9 cellular contexts compared by ENCODE assay signal in genomic region chr19:52963229-52963760, GRCh38. TPM values are rescaled to one million over a fixed set of nuclear protein-coding genes. Genes with fewer than 3 reads are reported as not detected.
A peak's percentile ranks its signal among the peaks of the same experiment; 100 is the strongest.
DNase-seq lines count a peak whose midpoint lies in the region; ATAC-seq and TF ChIP-seq lines count a peak whose summit lies in the region.
"Had no signal": no experiment of that assay in that cellular context is flagged by ENCODE, and none has a peak within 500 bp of the region (broad histone marks: within the 10 kb centered on the region; RNA-seq: fewer than 3 reads in every experiment).

No MANE protein-coding gene starts in this region.

- ATAC-seq in HG03025 (IDR thresholded peaks at IDR 0.05; ENCODE audit: low FRiP score, unreplicated experiment) (peak; percentile 13), GM21423 (IDR thresholded peaks at IDR 0.05; ENCODE audit: unreplicated experiment) (no peak)

- no peaks in the 10 kb centered on the region for H3K79me2 ChIP-seq in parathyroid adenoma

- peak overlapping the region; percentile 94 for H3K4me3 Mint-ChIP-seq in activated CD4-positive, alpha-beta memory T cell treated with anti-CD3 and anti-CD28 coated beads for 36 hours

- H3K36me3 ChIP-seq in parathyroid adenoma (ENCODE audit: control insufficient read depth, insufficient read depth, low read length): no peaks in the 10 kb centered on the region

- CTCF ChIA-PET in activated CD4-positive, alpha-beta memory T cell treated with anti-CD3 and anti-CD28 coated beads for 36 hours (lab: Charles Lee): interaction anchor here (1.2 to 2.1 kb wide), 2 partner anchors 31 to 667 kb away, joined by 3 to 5 read pairs; partner anchors contain the start of gene ZNF480

- H3K4me1 ChIP-seq in parathyroid adenoma: no peaks in the 10 kb centered on the region

- peak overlapping the region; percentile 81 for H3K4me3 ChIP-seq in parathyroid adenoma (ENCODE audit: low read depth, low read length)

- POLR2A ChIA-PET in activated CD4-positive, alpha-beta memory T cell treated with anti-CD3 and anti-CD28 coated beads for 36 hours (lab: Charles Lee): no interaction called here

- H3K9me3 ChIP-seq in parathyroid adenoma (ENCODE audit: control insufficient read depth, low read length): no peaks in the 10 kb centered on the region

- H3K27ac Mint-ChIP-seq in activated CD4-positive, alpha-beta memory T cell treated with anti-CD3 and anti-CD28 coated beads for 36 hours: peak overlapping the region; percentile 81

- no peak for TF ChIP-seq CTCF in parathyroid adenoma (IDR thresholded peaks at IDR 0.05)

- no peaks in the 10 kb centered on the region for H3K27me3 Mint-ChIP-seq in activated CD4-positive, alpha-beta memory T cell treated with anti-CD3 and anti-CD28 coated beads for 36 hours

- peaks cover 47% of the 10 kb centered on the region for H3K36me3 Mint-ChIP-seq in activated CD4-positive, alpha-beta memory T cell treated with anti-CD3 and anti-CD28 coated beads for 36 hours

- peak overlapping the region; percentile 76 for H2AFZ ChIP-seq in parathyroid adenoma

- DNase-seq in activated T-cell treated with anti-CD3 and anti-CD28 coated beads for 24 hours (ENCODE audit: low read depth): peak; percentile 0
- DNase-seq in activated T-cell treated with anti-CD3 and anti-CD28 coated beads, Interleukin-2, amount 50 U/mL, for 1 hour: no peak
- peak; percentile 29 for DNase-seq in activated CD4-positive, alpha-beta memory T cell treated with anti-CD3 and anti-CD28 coated beads for 36 hours
- peak; percentile 10 for DNase-seq in germinal center (ENCODE audit: low spot score)
- DNase-seq in T-helper 9 cell: no peak

- peak overlapping the region; percentile 57 for H3K4me2 ChIP-seq in parathyroid adenoma (ENCODE audit: low read length)

- intact Hi-C loops in activated CD4-positive, alpha-beta memory T cell treated with anti-CD3 and anti-CD28 coated beads for 36 hours (cut with micrococcal nuclease): loop anchor here (2.0 to 10.0 kb wide), 4 partner anchors 40 to 196 kb away; partner anchors contain the start of genes ZNF160, ZNF320, ZNF347 and ZNF888

- peaks cover 45% of the 10 kb centered on the region for H3K9me3 Mint-ChIP-seq in activated CD4-positive, alpha-beta memory T cell treated with anti-CD3 and anti-CD28 coated beads for 36 hours

- no peaks in the 10 kb centered on the region for H3K27me3 ChIP-seq in parathyroid adenoma (ENCODE audit: control insufficient read depth, insufficient read depth, low read length)

- no peak overlapping the region for H3K9ac ChIP-seq in parathyroid adenoma

- H3K4me1 Mint-ChIP-seq in activated CD4-positive, alpha-beta memory T cell treated with anti-CD3 and anti-CD28 coated beads for 36 hours (ENCODE audit: low read depth): peaks cover 25% of the 10 kb centered on the region

- peak overlapping the region; percentile 71 for H3K27ac ChIP-seq in parathyroid adenoma

RNA-seq across cellular contexts. Expression of gene ZNF816, which starts 0.6 kb away (rescaled TPM):
- 10 to 100 TPM; 11.0 to 11.4 TPM for total RNA-seq in activated CD4-positive, alpha-beta memory T cell treated with anti-CD3 and anti-CD28 coated beads for 36 hours

RNA-seq across cellular contexts. Expression of gene ZNF888, which starts 40.1 kb away (rescaled TPM):
- total RNA-seq in activated CD4-positive, alpha-beta memory T cell treated with anti-CD3 and anti-CD28 coated beads for 36 hours: 1 to 10 TPM; 5.0 to 6.3 TPM

RNA-seq across cellular contexts. Expression of gene ERVV-1, which starts 50.4 kb away (rescaled TPM):
- total RNA-seq in activated CD4-positive, alpha-beta memory T cell treated with anti-CD3 and anti-CD28 coated beads for 36 hours: not detected
- total RNA-seq: frontal cortex had no signal

Comparison
In these comparisons a context has a peak if more than half of its experiments do, and no peak if none do; other contexts are left out.
1. DNase-seq: peak in activated T-cell treated with anti-CD3 and anti-CD28 coated beads for 24 hours (single experiment), activated CD4-positive, alpha-beta memory T cell treated with anti-CD3 and anti-CD28 coated beads for 36 hours (single experiment) and germinal center (single experiment); none in activated T-cell treated with anti-CD3 and anti-CD28 coated beads, Interleukin-2, amount 50 U/mL, for 1 hour (single experiment) and T-helper 9 cell (single experiment).